1 cellular context compared by ENCODE assay signal in the genomic region with DNA sequence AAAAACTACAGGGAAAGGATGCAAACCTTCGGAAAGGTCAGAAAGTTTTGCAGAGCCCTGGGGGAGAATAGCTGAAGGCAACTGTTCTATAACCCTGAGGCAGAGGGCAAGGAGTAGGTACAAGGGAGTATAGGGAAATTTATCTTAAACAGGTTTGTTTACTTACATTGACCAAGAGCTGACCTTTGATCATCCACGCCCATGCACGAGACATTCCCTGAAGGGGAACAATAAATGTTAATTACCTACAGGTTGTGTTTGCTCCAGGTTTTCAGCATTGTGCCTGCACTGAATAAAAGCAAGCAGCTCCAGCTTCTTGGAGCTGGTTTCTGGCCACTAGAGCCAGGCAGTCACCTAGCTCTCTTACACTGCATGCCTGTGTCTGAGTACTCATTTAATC.
A peak's percentile ranks its signal among the peaks of the same experiment; 100 is the strongest.
TF ChIP-seq lines count a peak whose summit lies in the region.

No MANE protein-coding gene starts in this region.

TF ChIP-seq in HepG2, 621 proteins besides CTCF, POLR2A, EP300 and RAD21 (continued from another document and continues in another):
- TF ChIP-seq, protein P1, sequence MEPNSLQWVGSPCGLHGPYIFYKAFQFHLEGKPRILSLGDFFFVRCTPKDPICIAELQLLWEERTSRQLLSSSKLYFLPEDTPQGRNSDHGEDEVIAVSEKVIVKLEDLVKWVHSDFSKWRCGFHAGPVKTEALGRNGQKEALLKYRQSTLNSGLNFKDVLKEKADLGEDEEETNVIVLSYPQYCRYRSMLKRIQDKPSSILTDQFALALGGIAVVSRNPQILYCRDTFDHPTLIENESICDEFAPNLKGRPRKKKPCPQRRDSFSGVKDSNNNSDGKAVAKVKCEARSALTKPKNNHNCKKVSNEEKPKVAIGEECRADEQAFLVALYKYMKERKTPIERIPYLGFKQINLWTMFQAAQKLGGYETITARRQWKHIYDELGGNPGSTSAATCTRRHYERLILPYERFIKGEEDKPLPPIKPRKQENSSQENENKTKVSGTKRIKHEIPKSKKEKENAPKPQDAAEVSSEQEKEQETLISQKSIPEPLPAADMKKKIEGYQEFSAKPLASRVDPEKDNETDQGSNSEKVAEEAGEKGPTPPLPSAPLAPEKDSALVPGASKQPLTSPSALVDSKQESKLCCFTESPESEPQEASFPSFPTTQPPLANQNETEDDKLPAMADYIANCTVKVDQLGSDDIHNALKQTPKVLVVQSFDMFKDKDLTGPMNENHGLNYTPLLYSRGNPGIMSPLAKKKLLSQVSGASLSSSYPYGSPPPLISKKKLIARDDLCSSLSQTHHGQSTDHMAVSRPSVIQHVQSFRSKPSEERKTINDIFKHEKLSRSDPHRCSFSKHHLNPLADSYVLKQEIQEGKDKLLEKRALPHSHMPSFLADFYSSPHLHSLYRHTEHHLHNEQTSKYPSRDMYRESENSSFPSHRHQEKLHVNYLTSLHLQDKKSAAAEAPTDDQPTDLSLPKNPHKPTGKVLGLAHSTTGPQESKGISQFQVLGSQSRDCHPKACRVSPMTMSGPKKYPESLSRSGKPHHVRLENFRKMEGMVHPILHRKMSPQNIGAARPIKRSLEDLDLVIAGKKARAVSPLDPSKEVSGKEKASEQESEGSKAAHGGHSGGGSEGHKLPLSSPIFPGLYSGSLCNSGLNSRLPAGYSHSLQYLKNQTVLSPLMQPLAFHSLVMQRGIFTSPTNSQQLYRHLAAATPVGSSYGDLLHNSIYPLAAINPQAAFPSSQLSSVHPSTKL (CRISPR knock-in tag; IDR thresholded peaks at IDR 0.05), result peak; percentile 83
- TF ChIP-seq HES4 (CRISPR knock-in tag; IDR thresholded peaks at IDR 0.05; ENCODE audit: borderline replicate concordance) (no peak), LCORL (IDR thresholded peaks at IDR 0.05) (no peak), LCORL (CRISPR knock-in tag; IDR thresholded peaks at IDR 0.05) (no peak), CBX5 (CRISPR knock-in tag; IDR thresholded peaks at IDR 0.05; ENCODE audit: borderline replicate concordance) (no peak), GTF3A (CRISPR knock-in tag; conservative IDR thresholded peaks at IDR 0.05) (no peak), NFKBIZ (CRISPR knock-in tag; IDR thresholded peaks at IDR 0.05) (no peak), ZNF543 (CRISPR knock-in tag; IDR thresholded peaks at IDR 0.05) (no peak), IKZF4 (CRISPR knock-in tag; IDR thresholded peaks at IDR 0.05; ENCODE audit: borderline replicate concordance, low read depth, not compliant biosample characterization) (no peak), HMG20A (CRISPR knock-in tag; IDR thresholded peaks at IDR 0.05; ENCODE audit: borderline replicate concordance) (peak; percentile 60; the same call in 1 of the 2 replicates), ZNF646 (CRISPR knock-in tag; IDR thresholded peaks at IDR 0.05) (no peak), KMT2B (CRISPR knock-in tag; IDR thresholded peaks at IDR 0.05) (no peak), TBX2 (CRISPR knock-in tag; IDR thresholded peaks at IDR 0.05; ENCODE audit: borderline replicate concordance) (peak; percentile 35; the same call in 1 of the 2 replicates), FOXA3 (CRISPR knock-in tag; IDR thresholded peaks at IDR 0.05) (peak; percentile 78), ZNF10 (CRISPR knock-in tag; IDR thresholded peaks at IDR 0.05; ENCODE audit: borderline replicate concordance, low read depth) (no peak), ZNF674 (CRISPR knock-in tag; IDR thresholded peaks at IDR 0.05; ENCODE audit: low read depth) (no peak), RARG (CRISPR knock-in tag; IDR thresholded peaks at IDR 0.05; ENCODE audit: low read depth) (no peak), BCL3 (CRISPR knock-in tag; IDR thresholded peaks at IDR 0.05) (no peak), TBL1XR1 (IDR thresholded peaks at IDR 0.05; ENCODE audit: borderline replicate concordance, low read length, partially characterized antibody) (no peak), ZNF275 (CRISPR knock-in tag; IDR thresholded peaks at IDR 0.05; ENCODE audit: borderline replicate concordance) (no peak), SETDB1 (CRISPR knock-in tag; IDR thresholded peaks at IDR 0.05; ENCODE audit: borderline replicate concordance) (no peak), ZBTB21 (CRISPR knock-in tag; IDR thresholded peaks at IDR 0.05) (no peak), ZNF563 (CRISPR knock-in tag; IDR thresholded peaks at IDR 0.05) (no peak), FOXJ3 (CRISPR knock-in tag; IDR thresholded peaks at IDR 0.05; ENCODE audit: borderline replicate concordance) (peak; percentile 27; the same call in 1 of the 2 replicates), BHLHE40 (IDR thresholded peaks at IDR 0.05; ENCODE audit: low read length) (peak; percentile 94), HMGA1 (CRISPR knock-in tag; conservative IDR thresholded peaks at IDR 0.05) (no peak), RARA (CRISPR knock-in tag; IDR thresholded peaks at IDR 0.05) (peak; percentile 72), GTF2F1 (IDR thresholded peaks at IDR 0.05; ENCODE audit: low read length) (no peak), TCF7 (IDR thresholded peaks at IDR 0.05; ENCODE audit: low read depth) (no peak), ZBTB1 (CRISPR knock-in tag; IDR thresholded peaks at IDR 0.05; ENCODE audit: borderline replicate concordance) (no peak), KDM2A (CRISPR knock-in tag; IDR thresholded peaks at IDR 0.05; ENCODE audit: borderline replicate concordance, low read depth) (no peak), ZNF850 (CRISPR knock-in tag; conservative IDR thresholded peaks at IDR 0.05) (no peak), EED (CRISPR knock-in tag; IDR thresholded peaks at IDR 0.05) (no peak), SMAD1 (CRISPR knock-in tag; IDR thresholded peaks at IDR 0.05; ENCODE audit: borderline replicate concordance, low read depth) (no peak), ZNF878 (CRISPR knock-in tag; IDR thresholded peaks at IDR 0.05) (0 out of 2 replicates have a peak, but pooled peaks have one; percentile 22), RBAK (CRISPR knock-in tag; IDR thresholded peaks at IDR 0.05) (no peak), GPN1 (CRISPR knock-in tag; IDR thresholded peaks at IDR 0.05; ENCODE audit: borderline replicate concordance) (no peak), NR1H2 (CRISPR knock-in tag; IDR thresholded peaks at IDR 0.05; ENCODE audit: borderline replicate concordance, low read depth) (no peak), ARID2 (CRISPR knock-in tag; IDR thresholded peaks at IDR 0.05; ENCODE audit: borderline replicate concordance) (no peak), ZNF557 (CRISPR knock-in tag; IDR thresholded peaks at IDR 0.05) (no peak), ZNF564 (CRISPR knock-in tag; IDR thresholded peaks at IDR 0.05) (no peak), RBM22 (optimal IDR thresholded peaks at IDR 0.05; ENCODE audit: low read length) (no peak)
- TF ChIP-seq, protein P2, sequence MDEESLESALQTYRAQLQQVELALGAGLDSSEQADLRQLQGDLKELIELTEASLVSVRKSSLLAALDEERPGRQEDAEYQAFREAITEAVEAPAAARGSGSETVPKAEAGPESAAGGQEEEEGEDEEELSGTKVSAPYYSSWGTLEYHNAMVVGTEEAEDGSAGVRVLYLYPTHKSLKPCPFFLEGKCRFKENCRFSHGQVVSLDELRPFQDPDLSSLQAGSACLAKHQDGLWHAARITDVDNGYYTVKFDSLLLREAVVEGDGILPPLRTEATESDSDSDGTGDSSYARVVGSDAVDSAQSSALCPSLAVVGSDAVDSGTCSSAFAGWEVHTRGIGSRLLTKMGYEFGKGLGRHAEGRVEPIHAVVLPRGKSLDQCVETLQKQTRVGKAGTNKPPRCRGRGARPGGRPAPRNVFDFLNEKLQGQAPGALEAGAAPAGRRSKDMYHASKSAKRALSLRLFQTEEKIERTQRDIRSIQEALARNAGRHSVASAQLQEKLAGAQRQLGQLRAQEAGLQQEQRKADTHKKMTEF (CRISPR knock-in tag; IDR thresholded peaks at IDR 0.05), result no peak
- TF ChIP-seq, protein P3, sequence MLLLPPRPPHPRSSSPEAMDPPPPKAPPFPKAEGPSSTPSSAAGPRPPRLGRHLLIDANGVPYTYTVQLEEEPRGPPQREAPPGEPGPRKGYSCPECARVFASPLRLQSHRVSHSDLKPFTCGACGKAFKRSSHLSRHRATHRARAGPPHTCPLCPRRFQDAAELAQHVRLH (CRISPR knock-in tag; IDR thresholded peaks at IDR 0.05; ENCODE audit: borderline replicate concordance, low read depth), result no peak
- TF ChIP-seq, protein P4, sequence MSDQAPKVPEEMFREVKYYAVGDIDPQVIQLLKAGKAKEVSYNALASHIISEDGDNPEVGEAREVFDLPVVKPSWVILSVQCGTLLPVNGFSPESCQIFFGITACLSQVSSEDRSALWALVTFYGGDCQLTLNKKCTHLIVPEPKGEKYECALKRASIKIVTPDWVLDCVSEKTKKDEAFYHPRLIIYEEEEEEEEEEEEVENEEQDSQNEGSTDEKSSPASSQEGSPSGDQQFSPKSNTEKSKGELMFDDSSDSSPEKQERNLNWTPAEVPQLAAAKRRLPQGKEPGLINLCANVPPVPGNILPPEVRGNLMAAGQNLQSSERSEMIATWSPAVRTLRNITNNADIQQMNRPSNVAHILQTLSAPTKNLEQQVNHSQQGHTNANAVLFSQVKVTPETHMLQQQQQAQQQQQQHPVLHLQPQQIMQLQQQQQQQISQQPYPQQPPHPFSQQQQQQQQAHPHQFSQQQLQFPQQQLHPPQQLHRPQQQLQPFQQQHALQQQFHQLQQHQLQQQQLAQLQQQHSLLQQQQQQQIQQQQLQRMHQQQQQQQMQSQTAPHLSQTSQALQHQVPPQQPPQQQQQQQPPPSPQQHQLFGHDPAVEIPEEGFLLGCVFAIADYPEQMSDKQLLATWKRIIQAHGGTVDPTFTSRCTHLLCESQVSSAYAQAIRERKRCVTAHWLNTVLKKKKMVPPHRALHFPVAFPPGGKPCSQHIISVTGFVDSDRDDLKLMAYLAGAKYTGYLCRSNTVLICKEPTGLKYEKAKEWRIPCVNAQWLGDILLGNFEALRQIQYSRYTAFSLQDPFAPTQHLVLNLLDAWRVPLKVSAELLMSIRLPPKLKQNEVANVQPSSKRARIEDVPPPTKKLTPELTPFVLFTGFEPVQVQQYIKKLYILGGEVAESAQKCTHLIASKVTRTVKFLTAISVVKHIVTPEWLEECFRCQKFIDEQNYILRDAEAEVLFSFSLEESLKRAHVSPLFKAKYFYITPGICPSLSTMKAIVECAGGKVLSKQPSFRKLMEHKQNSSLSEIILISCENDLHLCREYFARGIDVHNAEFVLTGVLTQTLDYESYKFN (CRISPR knock-in tag; conservative IDR thresholded peaks at IDR 0.05), result peak; percentile 48; the same call in 1 of the 2 replicates
- TF ChIP-seq, protein P5, sequence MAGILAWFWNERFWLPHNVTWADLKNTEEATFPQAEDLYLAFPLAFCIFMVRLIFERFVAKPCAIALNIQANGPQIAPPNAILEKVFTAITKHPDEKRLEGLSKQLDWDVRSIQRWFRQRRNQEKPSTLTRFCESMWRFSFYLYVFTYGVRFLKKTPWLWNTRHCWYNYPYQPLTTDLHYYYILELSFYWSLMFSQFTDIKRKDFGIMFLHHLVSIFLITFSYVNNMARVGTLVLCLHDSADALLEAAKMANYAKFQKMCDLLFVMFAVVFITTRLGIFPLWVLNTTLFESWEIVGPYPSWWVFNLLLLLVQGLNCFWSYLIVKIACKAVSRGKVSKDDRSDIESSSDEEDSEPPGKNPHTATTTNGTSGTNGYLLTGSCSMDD (CRISPR knock-in tag; IDR thresholded peaks at IDR 0.05), result no peak
